ENCODE assay signal across 8 cellular contexts in the genomic region with DNA sequence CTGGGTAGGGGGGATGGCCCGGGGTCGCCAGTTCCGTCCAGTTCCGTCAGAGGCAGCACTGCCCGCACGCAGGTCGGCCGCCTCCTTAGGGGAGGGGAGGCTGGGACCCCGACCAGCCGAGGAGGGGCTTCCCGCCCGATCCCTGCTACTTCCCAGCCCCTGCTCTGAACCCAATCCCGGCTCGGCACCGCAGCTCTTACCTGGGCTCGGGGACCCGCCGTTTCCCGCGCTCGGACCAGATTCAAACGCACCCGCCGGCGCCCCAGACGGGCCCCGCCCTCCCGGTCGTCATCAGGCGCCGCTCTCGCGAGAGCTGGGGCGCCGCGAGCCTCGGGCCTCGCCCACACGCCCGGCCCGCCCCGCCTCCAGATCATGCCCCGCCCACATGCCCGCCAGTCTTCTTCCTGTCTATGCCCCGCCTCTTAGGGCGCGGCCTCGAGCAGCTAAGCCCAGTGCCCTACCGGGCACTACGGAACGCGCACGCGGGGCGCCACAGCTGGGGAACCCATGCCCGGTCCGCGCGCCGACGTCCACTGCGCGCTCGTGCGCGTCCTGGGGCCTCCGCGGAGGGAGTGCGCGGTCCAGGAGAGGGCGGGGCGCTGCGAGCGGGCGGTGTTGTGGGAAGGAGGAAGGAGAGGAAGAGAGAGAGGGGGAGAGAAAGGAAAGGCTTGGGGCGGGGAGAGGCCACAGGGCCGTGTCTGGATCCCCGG. TPM values are rescaled to one million over a fixed set of nuclear protein-coding genes. Genes with fewer than 3 reads are reported as not detected.
DNase-seq lines count a peak whose midpoint lies in the region; ATAC-seq and TF ChIP-seq lines count a peak whose summit lies in the region.

A gene with protein sequence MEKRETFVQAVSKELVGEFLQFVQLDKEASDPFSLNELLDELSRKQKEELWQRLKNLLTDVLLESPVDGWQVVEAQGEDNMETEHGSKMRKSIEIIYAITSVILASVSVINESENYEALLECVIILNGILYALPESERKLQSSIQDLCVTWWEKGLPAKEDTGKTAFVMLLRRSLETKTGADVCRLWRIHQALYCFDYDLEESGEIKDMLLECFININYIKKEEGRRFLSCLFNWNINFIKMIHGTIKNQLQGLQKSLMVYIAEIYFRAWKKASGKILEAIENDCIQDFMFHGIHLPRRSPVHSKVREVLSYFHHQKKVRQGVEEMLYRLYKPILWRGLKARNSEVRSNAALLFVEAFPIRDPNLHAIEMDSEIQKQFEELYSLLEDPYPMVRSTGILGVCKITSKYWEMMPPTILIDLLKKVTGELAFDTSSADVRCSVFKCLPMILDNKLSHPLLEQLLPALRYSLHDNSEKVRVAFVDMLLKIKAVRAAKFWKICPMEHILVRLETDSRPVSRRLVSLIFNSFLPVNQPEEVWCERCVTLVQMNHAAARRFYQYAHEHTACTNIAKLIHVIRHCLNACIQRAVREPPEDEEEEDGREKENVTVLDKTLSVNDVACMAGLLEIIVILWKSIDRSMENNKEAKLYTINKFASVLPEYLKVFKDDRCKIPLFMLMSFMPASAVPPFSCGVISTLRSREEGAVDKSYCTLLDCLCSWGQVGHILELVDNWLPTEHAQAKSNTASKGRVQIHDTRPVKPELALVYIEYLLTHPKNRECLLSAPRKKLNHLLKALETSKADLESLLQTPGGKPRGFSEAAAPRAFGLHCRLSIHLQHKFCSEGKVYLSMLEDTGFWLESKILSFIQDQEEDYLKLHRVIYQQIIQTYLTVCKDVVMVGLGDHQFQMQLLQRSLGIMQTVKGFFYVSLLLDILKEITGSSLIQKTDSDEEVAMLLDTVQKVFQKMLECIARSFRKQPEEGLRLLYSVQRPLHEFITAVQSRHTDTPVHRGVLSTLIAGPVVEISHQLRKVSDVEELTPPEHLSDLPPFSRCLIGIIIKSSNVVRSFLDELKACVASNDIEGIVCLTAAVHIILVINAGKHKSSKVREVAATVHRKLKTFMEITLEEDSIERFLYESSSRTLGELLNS (minus strand): TSS at position 281 of the 710 bp plus-strand sequence. CDS start 2,905 bp downstream, outside the sequence.

- peak within 1 kb of the TSS; percentile 51; the same call in 1 of the 2 replicates for H2AFZ ChIP-seq in OCI-LY3 (ENCODE audit: low read depth, low read length)

- peak within 1 kb of the TSS; percentile 90 for H3K9ac ChIP-seq in OCI-LY3 (ENCODE audit: low read length)

- peak within 1 kb of the TSS; percentile 48 for H3K27ac ChIP-seq in OCI-LY3 (ENCODE audit: low read length)

- H3K4me3 ChIP-seq in OCI-LY3 (ENCODE audit: low read length): peak within 1 kb of the TSS; percentile 93
- peak within 1 kb of the TSS; percentile 75 for H3K4me3 ChIP-seq in mononuclear cell (ENCODE audit: low read length)

- no peaks in the 10 kb centered on the region for H4K20me1 ChIP-seq in OCI-LY3 (ENCODE audit: insufficient read depth, low read length)

- DNase-seq in DMS 273 (lab: John Stamatoyannopoulos, UW; ENCODE audit: unreplicated experiment): peak; percentile 100
- peak; percentile 93 for DNase-seq in HuH-7 (ENCODE audit: low spot score)
- peak; percentile 99 for DNase-seq in activated T-cell treated with anti-CD3 and anti-CD28 coated beads for 1 hour (ENCODE audit: low read depth)
- DNase-seq in epidermal melanocyte (ENCODE audit: insufficient read length, low spot score): peak; percentile 94
- DNase-seq in stimulated activated CD8-positive, alpha-beta memory T cell treated with anti-CD3 and anti-CD28 coated beads, Interleukin-4, amount 100 ng/mL, for 1 hour (ENCODE audit: low read depth in 2 of 2, low spot score in 1 of 2): peak; percentile 96 to 98

- peaks cover 54% of the 10 kb centered on the region for H3K79me2 ChIP-seq in OCI-LY3 (ENCODE audit: low read length)

- H3K9me3 ChIP-seq in OCI-LY3 (ENCODE audit: insufficient read depth, low read length) (0 out of 2 replicates have a peak, but pooled peaks cover 5% of the 10 kb centered on the region), mononuclear cell (ENCODE audit: low read depth, low read length) (no peaks in the 10 kb centered on the region)

- peak; percentile 97 for ATAC-seq in GM21515 (IDR thresholded peaks at IDR 0.05; ENCODE audit: unreplicated experiment)

- H3K27me3 ChIP-seq in OCI-LY3 (ENCODE audit: low read depth, low read length) (no peaks in the 10 kb centered on the region), mononuclear cell (ENCODE audit: insufficient read depth, low read length) (no peaks in the 10 kb centered on the region)

- H3K36me3 ChIP-seq in OCI-LY3 (replicated peaks; ENCODE audit: low read depth, low read length): peaks cover 26% of the 10 kb centered on the region

- peak within 1 kb of the TSS; percentile 96 for H3K4me2 ChIP-seq in OCI-LY3 (ENCODE audit: low read length)

- H3K4me1 ChIP-seq in OCI-LY3 (ENCODE audit: low read length): peaks cover 21% of the 10 kb centered on the region
- peaks cover 31% of the 10 kb centered on the region for H3K4me1 ChIP-seq in mononuclear cell (ENCODE audit: insufficient read depth, low read length)

- TF ChIP-seq CTCF in OCI-LY3 (IDR thresholded peaks at IDR 0.05; ENCODE audit: low read depth, low read length): no peak

RNA-seq across cellular contexts. Expression of the gene that starts here (rescaled TPM):
- 2.9 TPM for total RNA-seq in mononuclear cell

Comparison
In these comparisons a context has a peak if more than half of its experiments do, and no peak if none do; other contexts are left out.
1. Peak in every context shown above with its lines: DNase-seq, ATAC-seq, H3K4me3 ChIP-seq and H3K27ac ChIP-seq.